Comparison of ENCODE assay signal across 9 cellular contexts in the genomic region with DNA sequence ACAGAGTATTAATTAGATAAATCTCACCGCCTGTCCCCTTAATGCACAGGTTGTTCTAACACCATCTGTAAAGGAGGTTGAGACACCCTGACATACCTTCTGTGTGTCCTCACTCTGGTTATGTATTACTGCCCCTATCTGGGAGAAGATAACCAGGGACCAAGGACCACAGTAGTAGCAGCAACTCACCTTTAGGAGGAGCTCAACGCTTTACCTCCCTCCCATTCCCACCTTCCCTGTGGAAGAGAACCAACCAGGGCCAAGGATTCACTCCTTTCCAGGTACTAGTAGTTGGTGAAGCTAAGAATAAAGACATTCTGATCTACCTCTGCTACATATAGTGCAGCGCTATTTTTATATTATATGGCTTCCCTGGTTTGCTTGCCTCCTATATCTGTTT.
A peak's percentile ranks its signal among the peaks of the same experiment; 100 is the strongest.
DNase-seq lines count a peak whose midpoint lies in the region; ATAC-seq, FAIRE-seq and TF ChIP-seq lines count a peak whose summit lies in the region.
"Had no signal": no experiment of that assay in that cellular context is flagged by ENCODE, and none has a peak within 500 bp of the region (broad histone marks: within the 10 kb centered on the region; RNA-seq: fewer than 3 reads in every experiment).

No MANE protein-coding gene starts in this region.

- no peak overlapping the region for H2BK120ac ChIP-seq in IMR-90 (ENCODE audit: low read depth, low read length)

- H2AFZ ChIP-seq in IMR-90 (replicated peaks; ENCODE audit: low read length, poor library complexity): no peak overlapping the region

- dilution Hi-C loops in IMR-90 (cut with HindIII; ENCODE audit: low sequenced_read_pairs, unreplicated experiment): no loop called here

- POLR2A ChIA-PET in IMR-90 (lab: Charles Lee; ENCODE audit: unreplicated experiment): no interaction called here

- intact Hi-C loops in IMR-90 (cut with micrococcal nuclease) (no loop called here), kidney (cut with DNase I) (no loop called here), stomach (cut with DNase I; ENCODE audit: low total_unique reads) (no loop called here)

- peak; percentile 23; the same call in 1 of the 2 replicates for TF ChIP-seq RAD21 in IMR-90 (IDR thresholded peaks at IDR 0.05; ENCODE audit: low read length)

- H4K91ac ChIP-seq in IMR-90 (ENCODE audit: insufficient read depth, low read depth, low read length): no peak overlapping the region

- H3K27ac ChIP-seq in IMR-90 (ENCODE audit: insufficient read depth, low read length): no peak overlapping the region
- H3K27ac ChIP-seq in RWPE2 (ENCODE audit: poor library complexity, severe bottlenecking): no peak overlapping the region
- no peak overlapping the region for H3K27ac ChIP-seq in kidney (ENCODE audit: low read depth in 2 of 2, low read length in 2 of 2)
- H3K27ac ChIP-seq in stomach: no peak overlapping the region

- no peak overlapping the region for H3K18ac ChIP-seq in IMR-90 (ENCODE audit: low read depth, low read length)

- H3K4ac ChIP-seq in IMR-90 (ENCODE audit: low read depth, low read length): no peak overlapping the region

- no peak overlapping the region for H3K4me3 ChIP-seq in IMR-90 (ENCODE audit: insufficient read depth, low read depth, low read length)
- H3K4me3 ChIP-seq in RWPE2 (ENCODE audit: severe bottlenecking): no peak overlapping the region
- no peak overlapping the region for H3K4me3 ChIP-seq in kidney (ENCODE audit: low read length in 2 of 2)
- no peak overlapping the region for H3K4me3 ChIP-seq in stomach

- H2AK9ac ChIP-seq in IMR-90 (replicated peaks; ENCODE audit: low read depth, low read length, poor library complexity): no peak overlapping the region

- H2BK20ac ChIP-seq in IMR-90 (ENCODE audit: low read depth, low read length): no peak overlapping the region

- in situ Hi-C loops in IMR-90 (cut with MboI; ENCODE audit: low sequenced_read_pairs): no loop called here

- no peak overlapping the region for H2BK15ac ChIP-seq in IMR-90 (ENCODE audit: low read depth, low read length)

- ATAC-seq in IMR-90 (ENCODE audit: low read depth) (no peak), RWPE2 (ENCODE audit: low read depth) (peak; percentile 77), HG03460 (IDR thresholded peaks at IDR 0.05; ENCODE audit: unreplicated experiment) (no peak)

- H2AK5ac ChIP-seq in IMR-90 (ENCODE audit: low read depth, low read length): no peak overlapping the region

- H4K8ac ChIP-seq in IMR-90 (ENCODE audit: low read depth in 2 of 2, low read length in 2 of 2): no peak overlapping the region

- no peaks in the 10 kb centered on the region for H3K79me1 ChIP-seq in IMR-90 (ENCODE audit: low read depth in 1 of 2, low read length in 2 of 2)

- no peak overlapping the region for H3K14ac ChIP-seq in IMR-90 (replicated peaks; ENCODE audit: low read depth, low read length)

- H3K9me1 ChIP-seq in IMR-90 (ENCODE audit: insufficient read depth, low read length): no peaks in the 10 kb centered on the region

- no peak overlapping the region for H3K23ac ChIP-seq in IMR-90 (ENCODE audit: low read depth, low read length)

- H3K9me3 ChIP-seq in IMR-90 (ENCODE audit: control insufficient read depth, insufficient read depth, low read length): no peaks in the 10 kb centered on the region
- H3K9me3 ChIP-seq in RWPE2 (ENCODE audit: severe bottlenecking): no peaks in the 10 kb centered on the region
- H3K9me3 ChIP-seq in kidney (ENCODE audit: control insufficient read depth in 1 of 2, low read length in 2 of 2): no peaks in the 10 kb centered on the region
- no peaks in the 10 kb centered on the region for H3K9me3 ChIP-seq in stomach

- H3K9ac ChIP-seq in IMR-90 (ENCODE audit: low read depth, low read length) (no peak overlapping the region), kidney (ENCODE audit: low read length in 2 of 2) (no peak overlapping the region)

- H4K20me1 ChIP-seq in IMR-90 (ENCODE audit: insufficient read depth, low read length): no peaks in the 10 kb centered on the region

- no peak overlapping the region for H4K5ac ChIP-seq in IMR-90 (ENCODE audit: low read depth, low read length)

- H2BK5ac ChIP-seq in IMR-90 (ENCODE audit: low read depth, low read length, poor library complexity, severe bottlenecking): no peak overlapping the region

- no peak overlapping the region for H3K4me2 ChIP-seq in IMR-90 (ENCODE audit: low read depth, low read length)

- H3K36me3 ChIP-seq in IMR-90 (ENCODE audit: control insufficient read depth, insufficient read depth, low read length): no peaks in the 10 kb centered on the region
- H3K36me3 ChIP-seq in RWPE2 (ENCODE audit: low read depth): no peaks in the 10 kb centered on the region
- H3K36me3 ChIP-seq in kidney (ENCODE audit: control insufficient read depth in 1 of 2, insufficient read depth in 2 of 2, low read length in 2 of 2): no peaks in the 10 kb centered on the region
- no peaks in the 10 kb centered on the region for H3K36me3 ChIP-seq in stomach

- no peak for FAIRE-seq in kidney (lab: Jason Lieb, UNC)

- no peak for TF ChIP-seq EP300 in stomach (IDR thresholded peaks at IDR 0.05)

- peak; percentile 65 for DNase-seq in DMS53 (lab: John Stamatoyannopoulos, UW)
- DNase-seq in IMR-90: no peak
- DNase-seq in RWPE2 (ENCODE audit: low spot score): no peak
- no peak for DNase-seq in kidney
- no peak for DNase-seq in stomach
- DNase-seq in activated CD4-positive, alpha-beta T cell treated with anti-CD3 and anti-CD28 coated beads, Interleukin-2, amount 50 U/mL, for 48 hours: no peak
- no peak for DNase-seq in activated T-cell treated with anti-CD3 and anti-CD28 coated beads, Interleukin-2, amount 50 U/mL, for 1 hour
- DNase-seq: stimulated activated CD4-positive, alpha-beta T cell treated with anti-CD3 and anti-CD28 coated beads, Interleukin-4, amount 100 ng/mL, for 1 hour had no signal

- no peaks in the 10 kb centered on the region for H3K4me1 ChIP-seq in IMR-90 (ENCODE audit: control insufficient read depth, insufficient read depth, low read length)
- peaks cover 2% of the 10 kb centered on the region for H3K4me1 ChIP-seq in RWPE2 (ENCODE audit: insufficient read depth, poor library complexity, severe bottlenecking)
- H3K4me1 ChIP-seq in kidney (ENCODE audit: control insufficient read depth in 1 of 2, insufficient read depth in 1 of 2, low read depth in 1 of 2, low read length in 2 of 2): no peaks in the 10 kb centered on the region
- no peaks in the 10 kb centered on the region for H3K4me1 ChIP-seq in stomach

- H3K27me3 ChIP-seq in IMR-90 (ENCODE audit: control insufficient read depth, insufficient read depth, low read length) (peaks cover 2% of the 10 kb centered on the region; the same call in 1 of the 2 replicates), RWPE2 (ENCODE audit: insufficient read depth, poor library complexity, severe bottlenecking) (no peaks in the 10 kb centered on the region), stomach (no peaks in the 10 kb centered on the region)

- TF ChIP-seq POLR2A in IMR-90 (IDR thresholded peaks at IDR 0.05; ENCODE audit: low read depth, low read length): no peak
- TF ChIP-seq POLR2A in stomach (IDR thresholded peaks at IDR 0.05): no peak

- CTCF ChIA-PET in IMR-90 (lab: Yijun Ruan, JAX): interaction anchor here (0.6 kb wide), 1 partner anchor 16 kb away, joined by 3 read pairs; no protein-coding TSS in a partner anchor

- no CpG with 5 or more reads among the region's 3 CpGs for WGBS in IMR-90 (ENCODE audit: extremely low coverage in 2 of 2, insufficient read length in 1 of 2), 2 experiments
- WGBS in stomach, 5 donors: 43 to 67% (median 63%) methylated on average over 3 of the region's 3 CpGs

- H3K56ac ChIP-seq in IMR-90 (ENCODE audit: extremely low read depth, insufficient read depth, low read length): no peak overlapping the region

- no TSS peak for BruUV-seq in IMR-90 (replicated peaks; lab: Mats Ljungman, UMichigan)

- TF ChIP-seq CTCF in IMR-90 (conservative IDR thresholded peaks at IDR 0.05; ENCODE audit: low read depth, low read length) (peak; percentile 25; the same call in 1 of the 2 replicates), RWPE2 (IDR thresholded peaks at IDR 0.05; ENCODE audit: poor library complexity, severe bottlenecking) (peak; percentile 53), kidney (IDR thresholded peaks at IDR 0.05; ENCODE audit: borderline replicate concordance, extremely low read depth, insufficient read depth) (peak; percentile 21), stomach (IDR thresholded peaks at IDR 0.05) (no peak)

TF ChIP-seq in IMR-90, 13 proteins besides CTCF, POLR2A, EP300 and RAD21:
- TF ChIP-seq, protein P1, sequence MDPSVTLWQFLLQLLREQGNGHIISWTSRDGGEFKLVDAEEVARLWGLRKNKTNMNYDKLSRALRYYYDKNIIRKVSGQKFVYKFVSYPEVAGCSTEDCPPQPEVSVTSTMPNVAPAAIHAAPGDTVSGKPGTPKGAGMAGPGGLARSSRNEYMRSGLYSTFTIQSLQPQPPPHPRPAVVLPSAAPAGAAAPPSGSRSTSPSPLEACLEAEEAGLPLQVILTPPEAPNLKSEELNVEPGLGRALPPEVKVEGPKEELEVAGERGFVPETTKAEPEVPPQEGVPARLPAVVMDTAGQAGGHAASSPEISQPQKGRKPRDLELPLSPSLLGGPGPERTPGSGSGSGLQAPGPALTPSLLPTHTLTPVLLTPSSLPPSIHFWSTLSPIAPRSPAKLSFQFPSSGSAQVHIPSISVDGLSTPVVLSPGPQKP (IDR thresholded peaks at IDR 0.05; ENCODE audit: borderline replicate concordance, low read depth, low read length): no peak
- no peak for TF ChIP-seq RFX5 (IDR thresholded peaks at IDR 0.05; ENCODE audit: low read depth, low read length)
- no peak for TF ChIP-seq CHD1 (IDR thresholded peaks at IDR 0.05; ENCODE audit: low read depth, low read length)
- no peak for TF ChIP-seq NFE2L2 (IDR thresholded peaks at IDR 0.05; ENCODE audit: low read depth, low read length)
- no peak for TF ChIP-seq MAZ (IDR thresholded peaks at IDR 0.05; ENCODE audit: borderline replicate concordance, low read depth, low read length)
- TF ChIP-seq, protein P2, sequence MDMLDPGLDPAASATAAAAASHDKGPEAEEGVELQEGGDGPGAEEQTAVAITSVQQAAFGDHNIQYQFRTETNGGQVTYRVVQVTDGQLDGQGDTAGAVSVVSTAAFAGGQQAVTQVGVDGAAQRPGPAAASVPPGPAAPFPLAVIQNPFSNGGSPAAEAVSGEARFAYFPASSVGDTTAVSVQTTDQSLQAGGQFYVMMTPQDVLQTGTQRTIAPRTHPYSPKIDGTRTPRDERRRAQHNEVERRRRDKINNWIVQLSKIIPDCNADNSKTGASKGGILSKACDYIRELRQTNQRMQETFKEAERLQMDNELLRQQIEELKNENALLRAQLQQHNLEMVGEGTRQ (IDR thresholded peaks at IDR 0.05; ENCODE audit: low read depth, low read length): no peak
- TF ChIP-seq FOS (IDR thresholded peaks at IDR 0.05; ENCODE audit: low read depth, low read length): no peak
- no peak for TF ChIP-seq MXI1 (IDR thresholded peaks at IDR 0.05; ENCODE audit: borderline replicate concordance, low read depth, low read length)
TF ChIP-seq in IMR-90: peak in this region for 0.

Comparison
In these comparisons a context has a peak if more than half of its experiments do, and no peak if none do; other contexts are left out.
1. CTCF ChIP-seq: peak in IMR-90 (single experiment), RWPE2 (single experiment) and kidney (single experiment); none in stomach (0 of 7).